Comparison of ENCODE assay signal across 12 cellular contexts in the genomic region with DNA sequence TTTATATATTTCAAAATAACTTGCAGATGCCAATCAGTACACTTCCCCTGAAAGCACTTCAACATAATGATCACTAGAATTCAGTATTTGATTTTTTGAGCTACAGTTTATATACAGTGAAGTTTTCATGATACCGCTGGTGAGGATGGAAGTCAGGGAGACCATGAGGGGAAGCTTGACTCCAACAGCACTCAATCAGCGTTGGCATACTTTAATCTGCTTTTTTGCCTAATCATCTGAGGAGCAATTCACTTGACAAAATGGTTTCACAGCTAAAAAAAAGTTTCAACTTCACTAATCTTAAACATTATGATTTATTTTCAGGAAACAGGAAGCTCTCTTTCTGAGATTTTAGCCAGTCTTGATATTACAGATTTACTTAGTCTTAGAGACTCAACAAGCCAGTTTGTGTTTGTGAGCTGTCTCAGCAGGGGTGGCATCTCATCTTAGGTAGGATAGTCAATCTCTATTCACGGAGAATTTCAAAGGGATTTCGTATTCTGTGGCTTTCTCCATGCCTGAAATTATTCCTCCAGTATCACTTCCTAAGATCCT.
DNase-seq lines count a peak whose midpoint lies in the region; ATAC-seq and TF ChIP-seq lines count a peak whose summit lies in the region.
"Had no signal": no experiment of that assay in that cellular context is flagged by ENCODE, and none has a peak within 500 bp of the region (broad histone marks: within the 10 kb centered on the region; RNA-seq: fewer than 3 reads in every experiment).

No MANE protein-coding gene starts in this region.

- no peak overlapping the region for H3K27ac Mint-ChIP-seq in activated T-cell treated with anti-CD3 and anti-CD28 coated beads, Interleukin-2, amount 50 U/mL, for 72 hours
- no peak overlapping the region for H3K27ac Mint-ChIP-seq in GM23338
- H3K27ac Mint-ChIP-seq in activated T-helper 17 cell treated with anti-CD3 and anti-CD28 coated beads, Interleukin-2, amount 50 U/mL, for 72 hours: no peak overlapping the region
- H3K27ac Mint-ChIP-seq in stimulated activated effector memory CD8-positive, alpha-beta T cell treated with anti-CD3 and anti-CD28 coated beads, Interleukin-12 subunit alpha, Interleukin-12 subunit beta, amount 100 ng/mL, for 72 hours: no peak overlapping the region
- no peak overlapping the region for H3K27ac Mint-ChIP-seq in glutamatergic neuron (ENCODE audit: unreplicated experiment)
- H3K27ac Mint-ChIP-seq: CD14-positive monocyte had no signal

- no peaks in the 10 kb centered on the region for H3K79me2 ChIP-seq in GM23338 (replicated peaks; ENCODE audit: insufficient read depth)

- TF ChIP-seq CTCF in GM23338 (conservative IDR thresholded peaks at IDR 0.05; ENCODE audit: low read depth in 2 of 2) (no peak), glutamatergic neuron (IDR thresholded peaks at IDR 0.05; ENCODE audit: partially characterized antibody, unreplicated experiment) (no peak)

- no peaks in the 10 kb centered on the region for H4K20me1 ChIP-seq in GM23338 (replicated peaks; ENCODE audit: insufficient read depth)

- no peaks in the 10 kb centered on the region for H3F3A ChIP-seq in GM23338 (replicated peaks; ENCODE audit: low read depth)

- no peaks in the 10 kb centered on the region for H3K36me3 ChIP-seq in GM23338 (ENCODE audit: insufficient read depth)

- no peak overlapping the region for H3K4me3 ChIP-seq in GM23338
- H3K4me3 ChIP-seq: A549 had no signal

- H3K4me1 Mint-ChIP-seq in activated T-cell treated with anti-CD3 and anti-CD28 coated beads, Interleukin-2, amount 50 U/mL, for 72 hours (ENCODE audit: low read depth): peaks cover 9% of the 10 kb centered on the region
- H3K4me1 Mint-ChIP-seq in GM23338 (peaks cover 12% of the 10 kb centered on the region; the same call in 2 of the 3 replicates), glutamatergic neuron (ENCODE audit: low read depth, unreplicated experiment) (no peaks in the 10 kb centered on the region)
- H3K4me1 Mint-ChIP-seq in activated T-helper 17 cell treated with anti-CD3 and anti-CD28 coated beads, Interleukin-2, amount 50 U/mL, for 72 hours: peaks cover 9% of the 10 kb centered on the region
- H3K4me1 Mint-ChIP-seq in stimulated activated effector memory CD8-positive, alpha-beta T cell treated with anti-CD3 and anti-CD28 coated beads, Interleukin-12 subunit alpha, Interleukin-12 subunit beta, amount 100 ng/mL, for 72 hours: peaks cover 9% of the 10 kb centered on the region

- no peak for DNase-seq in activated T-cell treated with anti-CD3 and anti-CD28 coated beads, Interleukin-2, amount 50 U/mL, for 72 hours
- DNase-seq in activated T-cell treated with anti-CD3 and anti-CD28 coated beads, Interleukin-2, amount 50 U/mL, for 1 hour: no peak
- DNase-seq in GM23338 (ENCODE audit: low spot score) (peak; percentile 20), head of caudate nucleus (no peak), glutamatergic neuron (no peak)
- DNase-seq in stimulated activated effector memory CD8-positive, alpha-beta T cell treated with anti-CD3 and anti-CD28 coated beads, Interleukin-12 subunit alpha, Interleukin-12 subunit beta, amount 100 ng/mL, for 72 hours (ENCODE audit: low spot score in 2 of 2): no peak
- DNase-seq: DMS53, GF-D8 had no signal

- H3K27me3 Mint-ChIP-seq in activated T-cell treated with anti-CD3 and anti-CD28 coated beads, Interleukin-2, amount 50 U/mL, for 72 hours (ENCODE audit: low read depth): peaks cover 7% of the 10 kb centered on the region
- H3K27me3 Mint-ChIP-seq in GM23338 (ENCODE audit: insufficient read depth, low read depth, poor library complexity) (no peaks in the 10 kb centered on the region), glutamatergic neuron (ENCODE audit: unreplicated experiment) (no peaks in the 10 kb centered on the region)
- no peaks in the 10 kb centered on the region for H3K27me3 Mint-ChIP-seq in activated T-helper 17 cell treated with anti-CD3 and anti-CD28 coated beads, Interleukin-2, amount 50 U/mL, for 72 hours

- no peaks in the 10 kb centered on the region for H3K36me3 Mint-ChIP-seq in activated T-cell treated with anti-CD3 and anti-CD28 coated beads, Interleukin-2, amount 50 U/mL, for 72 hours (ENCODE audit: insufficient read depth in 2 of 2)
- H3K36me3 Mint-ChIP-seq in GM23338 (ENCODE audit: low read depth) (no peaks in the 10 kb centered on the region), glutamatergic neuron (ENCODE audit: unreplicated experiment) (no peaks in the 10 kb centered on the region)
- no peaks in the 10 kb centered on the region for H3K36me3 Mint-ChIP-seq in activated T-helper 17 cell treated with anti-CD3 and anti-CD28 coated beads, Interleukin-2, amount 50 U/mL, for 72 hours (ENCODE audit: low read depth)
- no peaks in the 10 kb centered on the region for H3K36me3 Mint-ChIP-seq in stimulated activated effector memory CD8-positive, alpha-beta T cell treated with anti-CD3 and anti-CD28 coated beads, Interleukin-12 subunit alpha, Interleukin-12 subunit beta, amount 100 ng/mL, for 72 hours
- H3K36me3 Mint-ChIP-seq: CD14-positive monocyte had no signal

- no peaks in the 10 kb centered on the region for H3K9me2 ChIP-seq in GM23338 (ENCODE audit: insufficient read depth)

- no peak overlapping the region for H3K27ac ChIP-seq in GM23338 (ENCODE audit: low read depth)
- H3K27ac ChIP-seq: A549 had no signal

- intact Hi-C loops in head of caudate nucleus (cut with DNase I): no loop called here

- H3K4me3 Mint-ChIP-seq in activated T-cell treated with anti-CD3 and anti-CD28 coated beads, Interleukin-2, amount 50 U/mL, for 72 hours: no peak overlapping the region
- no peak overlapping the region for H3K4me3 Mint-ChIP-seq in GM23338
- H3K4me3 Mint-ChIP-seq in activated T-helper 17 cell treated with anti-CD3 and anti-CD28 coated beads, Interleukin-2, amount 50 U/mL, for 72 hours: no peak overlapping the region
- no peak overlapping the region for H3K4me3 Mint-ChIP-seq in stimulated activated effector memory CD8-positive, alpha-beta T cell treated with anti-CD3 and anti-CD28 coated beads, Interleukin-12 subunit alpha, Interleukin-12 subunit beta, amount 100 ng/mL, for 72 hours
- no peak overlapping the region for H3K4me3 Mint-ChIP-seq in glutamatergic neuron (ENCODE audit: unreplicated experiment)
- H3K4me3 Mint-ChIP-seq: CD14-positive monocyte had no signal

- ATAC-seq in activated T-cell treated with anti-CD3 and anti-CD28 coated beads, Interleukin-2, amount 50 U/mL, for 72 hours (replicated peaks in 1 of 2): peak; percentile 31 to 76
- peak; percentile 26; the same call in 1 of the 3 replicates for ATAC-seq in GM23338
- ATAC-seq in activated T-helper 17 cell treated with anti-CD3 and anti-CD28 coated beads, Interleukin-2, amount 50 U/mL, for 72 hours (replicated peaks): peak; percentile 54
- ATAC-seq in stimulated activated effector memory CD8-positive, alpha-beta T cell treated with anti-CD3 and anti-CD28 coated beads, Interleukin-12 subunit alpha, Interleukin-12 subunit beta, amount 100 ng/mL, for 72 hours: peak; percentile 81
- ATAC-seq: A549, HCT116 had no signal

- H3K9me3 Mint-ChIP-seq in activated T-cell treated with anti-CD3 and anti-CD28 coated beads, Interleukin-2, amount 50 U/mL, for 72 hours: no peaks in the 10 kb centered on the region
- H3K9me3 Mint-ChIP-seq in GM23338: no peaks in the 10 kb centered on the region
- no peaks in the 10 kb centered on the region for H3K9me3 Mint-ChIP-seq in activated T-helper 17 cell treated with anti-CD3 and anti-CD28 coated beads, Interleukin-2, amount 50 U/mL, for 72 hours
- H3K9me3 Mint-ChIP-seq in stimulated activated effector memory CD8-positive, alpha-beta T cell treated with anti-CD3 and anti-CD28 coated beads, Interleukin-12 subunit alpha, Interleukin-12 subunit beta, amount 100 ng/mL, for 72 hours: no peaks in the 10 kb centered on the region
- H3K9me3 Mint-ChIP-seq in glutamatergic neuron (ENCODE audit: unreplicated experiment): no peaks in the 10 kb centered on the region
- H3K9me3 Mint-ChIP-seq: CD14-positive monocyte had no signal

- no peaks in the 10 kb centered on the region for H3K27me3 ChIP-seq in GM23338 (ENCODE audit: insufficient read depth)

- H3K4me1 ChIP-seq in GM23338 (ENCODE audit: insufficient read depth): peaks cover 7% of the 10 kb centered on the region; the same call in 1 of the 2 replicates
- H3K4me1 ChIP-seq: A549 had no signal

- H3K4me2 ChIP-seq in GM23338: no peak overlapping the region
- H3K4me2 ChIP-seq: A549 had no signal

- no peak overlapping the region for H2AFZ ChIP-seq in GM23338

TF ChIP-seq in GM23338, 12 proteins besides CTCF, POLR2A, EP300 and RAD21 (continues in another document):
- TF ChIP-seq ZNF114 (CRISPR knock-in tag; IDR thresholded peaks at IDR 0.05) (no peak), ETS1 (IDR thresholded peaks at IDR 0.05) (no peak), NANOG (IDR thresholded peaks at IDR 0.05; ENCODE audit: borderline replicate concordance) (no peak), EZH2 (IDR thresholded peaks at IDR 0.05; ENCODE audit: low read depth, unreplicated experiment) (no peak)

Comparison
In these comparisons a context has a peak if more than half of its experiments do, and no peak if none do; other contexts are left out.
1. ATAC-seq: peak in every context shown above with its lines; median percentile 81 in stimulated activated effector memory CD8-positive, alpha-beta T cell treated with anti-CD3 and anti-CD28 coated beads, Interleukin-12 subunit alpha, Interleukin-12 subunit beta, amount 100 ng/mL, for 72 hours; 54 in activated T-helper 17 cell treated with anti-CD3 and anti-CD28 coated beads, Interleukin-2, amount 50 U/mL, for 72 hours; 54 in activated T-cell treated with anti-CD3 and anti-CD28 coated beads, Interleukin-2, amount 50 U/mL, for 72 hours; 26 in GM23338.